In the genomic region with DNA sequence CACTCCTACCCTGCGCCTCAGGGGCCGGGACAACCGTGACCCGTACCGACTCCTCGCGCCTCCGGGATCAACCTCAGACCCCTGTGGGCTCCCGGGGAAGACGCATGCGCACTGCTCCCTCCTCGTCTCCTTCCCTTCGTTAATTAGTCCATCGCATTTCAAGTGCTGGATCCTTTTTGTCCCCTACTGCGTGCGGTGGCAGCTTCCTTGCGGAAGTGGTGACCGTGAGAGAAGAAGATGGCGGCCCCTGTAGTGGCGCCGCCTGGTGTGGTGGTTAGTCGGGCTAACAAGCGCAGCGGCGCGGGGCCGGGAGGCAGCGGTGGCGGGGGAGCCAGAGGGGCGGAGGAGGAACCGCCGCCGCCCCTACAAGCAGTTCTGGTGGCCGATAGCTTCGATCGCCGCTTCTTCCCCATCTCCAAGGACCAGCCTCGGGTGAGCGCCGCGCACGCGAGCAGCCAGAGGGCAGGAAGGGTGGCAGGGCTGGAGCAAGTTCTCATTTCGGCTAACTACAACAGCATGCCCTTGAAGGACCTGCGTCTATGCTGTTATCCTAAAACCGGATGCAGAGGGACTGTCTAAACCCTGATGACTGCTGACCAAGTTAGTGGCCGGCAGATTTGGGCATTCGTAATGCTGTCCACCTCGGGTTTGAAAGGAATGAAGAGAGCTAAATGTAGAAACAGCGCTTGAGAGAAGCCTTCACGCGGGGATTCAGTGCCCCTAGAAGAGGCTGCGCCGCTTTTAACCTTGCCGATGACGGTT, we compare ENCODE assay signal across 1 cellular context.
TF ChIP-seq lines count a peak whose summit lies in the region.

A gene (plus strand): TSS at position 210 of the 762 bp plus-strand sequence. CDS start 28 bp downstream, at position 238.

TF ChIP-seq in HepG2, 621 proteins besides CTCF, POLR2A, EP300 and RAD21 (continued from another document and continues in another):
- TF ChIP-seq, protein P1, sequence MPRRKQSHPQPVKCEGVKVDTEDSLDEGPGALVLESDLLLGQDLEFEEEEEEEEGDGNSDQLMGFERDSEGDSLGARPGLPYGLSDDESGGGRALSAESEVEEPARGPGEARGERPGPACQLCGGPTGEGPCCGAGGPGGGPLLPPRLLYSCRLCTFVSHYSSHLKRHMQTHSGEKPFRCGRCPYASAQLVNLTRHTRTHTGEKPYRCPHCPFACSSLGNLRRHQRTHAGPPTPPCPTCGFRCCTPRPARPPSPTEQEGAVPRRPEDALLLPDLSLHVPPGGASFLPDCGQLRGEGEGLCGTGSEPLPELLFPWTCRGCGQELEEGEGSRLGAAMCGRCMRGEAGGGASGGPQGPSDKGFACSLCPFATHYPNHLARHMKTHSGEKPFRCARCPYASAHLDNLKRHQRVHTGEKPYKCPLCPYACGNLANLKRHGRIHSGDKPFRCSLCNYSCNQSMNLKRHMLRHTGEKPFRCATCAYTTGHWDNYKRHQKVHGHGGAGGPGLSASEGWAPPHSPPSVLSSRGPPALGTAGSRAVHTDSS (CRISPR knock-in tag; conservative IDR thresholded peaks at IDR 0.05) = no peak
- TF ChIP-seq MED1 (CRISPR knock-in tag; IDR thresholded peaks at IDR 0.05) = peak; percentile 80
- TF ChIP-seq RORA (CRISPR knock-in tag; IDR thresholded peaks at IDR 0.05) = no peak
- peak; percentile 48 for TF ChIP-seq AGO2 (optimal IDR thresholded peaks at IDR 0.05; ENCODE audit: low read depth, low read length)
- TF ChIP-seq POGZ (CRISPR knock-in tag; IDR thresholded peaks at IDR 0.05) = peak; percentile 93
- TF ChIP-seq ONECUT2 (CRISPR knock-in tag; IDR thresholded peaks at IDR 0.05) = no peak; the same call in 1 of the 2 replicates
- TF ChIP-seq ZNF12 (CRISPR knock-in tag; IDR thresholded peaks at IDR 0.05) = no peak; the same call in 1 of the 2 replicates
- TF ChIP-seq, protein P2, sequence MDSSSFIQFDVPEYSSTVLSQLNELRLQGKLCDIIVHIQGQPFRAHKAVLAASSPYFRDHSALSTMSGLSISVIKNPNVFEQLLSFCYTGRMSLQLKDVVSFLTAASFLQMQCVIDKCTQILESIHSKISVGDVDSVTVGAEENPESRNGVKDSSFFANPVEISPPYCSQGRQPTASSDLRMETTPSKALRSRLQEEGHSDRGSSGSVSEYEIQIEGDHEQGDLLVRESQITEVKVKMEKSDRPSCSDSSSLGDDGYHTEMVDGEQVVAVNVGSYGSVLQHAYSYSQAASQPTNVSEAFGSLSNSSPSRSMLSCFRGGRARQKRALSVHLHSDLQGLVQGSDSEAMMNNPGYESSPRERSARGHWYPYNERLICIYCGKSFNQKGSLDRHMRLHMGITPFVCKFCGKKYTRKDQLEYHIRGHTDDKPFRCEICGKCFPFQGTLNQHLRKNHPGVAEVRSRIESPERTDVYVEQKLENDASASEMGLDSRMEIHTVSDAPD (CRISPR knock-in tag; IDR thresholded peaks at IDR 0.05) = no peak
- no peak for TF ChIP-seq ZNF383 (CRISPR knock-in tag; IDR thresholded peaks at IDR 0.05; ENCODE audit: borderline replicate concordance)
- 0 out of 2 replicates have a peak, but pooled peaks have one; percentile 54 for TF ChIP-seq ZNF230 (CRISPR knock-in tag; IDR thresholded peaks at IDR 0.05)
- TF ChIP-seq NR2F6 (IDR thresholded peaks at IDR 0.05) = no peak
- TF ChIP-seq NR2F6 (CRISPR knock-in tag; IDR thresholded peaks at IDR 0.05) = peak; percentile 46; the same call in 1 of the 2 replicates
- TF ChIP-seq, protein P3, sequence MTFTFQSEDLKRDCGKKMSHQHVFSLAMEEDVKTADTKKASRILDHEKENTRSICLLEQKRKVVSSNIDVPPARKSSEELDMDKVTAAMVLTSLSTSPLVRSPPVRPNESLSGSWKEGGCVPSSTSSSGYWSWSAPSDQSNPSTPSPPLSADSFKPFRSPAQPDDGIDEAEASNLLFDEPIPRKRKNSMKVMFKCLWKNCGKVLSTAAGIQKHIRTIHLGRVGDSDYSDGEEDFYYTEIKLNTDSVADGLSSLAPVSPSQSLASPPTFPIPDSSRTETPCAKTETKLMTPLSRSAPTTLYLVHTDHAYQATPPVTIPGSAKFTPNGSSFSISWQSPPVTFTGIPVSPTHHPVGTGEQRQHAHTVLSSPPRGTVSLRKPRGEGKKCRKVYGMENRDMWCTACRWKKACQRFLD (CRISPR knock-in tag; IDR thresholded peaks at IDR 0.05; ENCODE audit: borderline replicate concordance) = no peak
- no peak for TF ChIP-seq THYN1 (CRISPR knock-in tag; IDR thresholded peaks at IDR 0.05; ENCODE audit: borderline replicate concordance, low read depth)
- TF ChIP-seq, protein P4, sequence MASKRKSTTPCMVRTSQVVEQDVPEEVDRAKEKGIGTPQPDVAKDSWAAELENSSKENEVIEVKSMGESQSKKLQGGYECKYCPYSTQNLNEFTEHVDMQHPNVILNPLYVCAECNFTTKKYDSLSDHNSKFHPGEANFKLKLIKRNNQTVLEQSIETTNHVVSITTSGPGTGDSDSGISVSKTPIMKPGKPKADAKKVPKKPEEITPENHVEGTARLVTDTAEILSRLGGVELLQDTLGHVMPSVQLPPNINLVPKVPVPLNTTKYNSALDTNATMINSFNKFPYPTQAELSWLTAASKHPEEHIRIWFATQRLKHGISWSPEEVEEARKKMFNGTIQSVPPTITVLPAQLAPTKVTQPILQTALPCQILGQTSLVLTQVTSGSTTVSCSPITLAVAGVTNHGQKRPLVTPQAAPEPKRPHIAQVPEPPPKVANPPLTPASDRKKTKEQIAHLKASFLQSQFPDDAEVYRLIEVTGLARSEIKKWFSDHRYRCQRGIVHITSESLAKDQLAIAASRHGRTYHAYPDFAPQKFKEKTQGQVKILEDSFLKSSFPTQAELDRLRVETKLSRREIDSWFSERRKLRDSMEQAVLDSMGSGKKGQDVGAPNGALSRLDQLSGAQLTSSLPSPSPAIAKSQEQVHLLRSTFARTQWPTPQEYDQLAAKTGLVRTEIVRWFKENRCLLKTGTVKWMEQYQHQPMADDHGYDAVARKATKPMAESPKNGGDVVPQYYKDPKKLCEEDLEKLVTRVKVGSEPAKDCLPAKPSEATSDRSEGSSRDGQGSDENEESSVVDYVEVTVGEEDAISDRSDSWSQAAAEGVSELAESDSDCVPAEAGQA (IDR thresholded peaks at IDR 0.05; ENCODE audit: low read depth) = peak; percentile 84
- TF ChIP-seq, protein P4 (CRISPR knock-in tag; IDR thresholded peaks at IDR 0.05; ENCODE audit: borderline replicate concordance) = no peak; the same call in 1 of the 2 replicates
- TF ChIP-seq, protein P5, sequence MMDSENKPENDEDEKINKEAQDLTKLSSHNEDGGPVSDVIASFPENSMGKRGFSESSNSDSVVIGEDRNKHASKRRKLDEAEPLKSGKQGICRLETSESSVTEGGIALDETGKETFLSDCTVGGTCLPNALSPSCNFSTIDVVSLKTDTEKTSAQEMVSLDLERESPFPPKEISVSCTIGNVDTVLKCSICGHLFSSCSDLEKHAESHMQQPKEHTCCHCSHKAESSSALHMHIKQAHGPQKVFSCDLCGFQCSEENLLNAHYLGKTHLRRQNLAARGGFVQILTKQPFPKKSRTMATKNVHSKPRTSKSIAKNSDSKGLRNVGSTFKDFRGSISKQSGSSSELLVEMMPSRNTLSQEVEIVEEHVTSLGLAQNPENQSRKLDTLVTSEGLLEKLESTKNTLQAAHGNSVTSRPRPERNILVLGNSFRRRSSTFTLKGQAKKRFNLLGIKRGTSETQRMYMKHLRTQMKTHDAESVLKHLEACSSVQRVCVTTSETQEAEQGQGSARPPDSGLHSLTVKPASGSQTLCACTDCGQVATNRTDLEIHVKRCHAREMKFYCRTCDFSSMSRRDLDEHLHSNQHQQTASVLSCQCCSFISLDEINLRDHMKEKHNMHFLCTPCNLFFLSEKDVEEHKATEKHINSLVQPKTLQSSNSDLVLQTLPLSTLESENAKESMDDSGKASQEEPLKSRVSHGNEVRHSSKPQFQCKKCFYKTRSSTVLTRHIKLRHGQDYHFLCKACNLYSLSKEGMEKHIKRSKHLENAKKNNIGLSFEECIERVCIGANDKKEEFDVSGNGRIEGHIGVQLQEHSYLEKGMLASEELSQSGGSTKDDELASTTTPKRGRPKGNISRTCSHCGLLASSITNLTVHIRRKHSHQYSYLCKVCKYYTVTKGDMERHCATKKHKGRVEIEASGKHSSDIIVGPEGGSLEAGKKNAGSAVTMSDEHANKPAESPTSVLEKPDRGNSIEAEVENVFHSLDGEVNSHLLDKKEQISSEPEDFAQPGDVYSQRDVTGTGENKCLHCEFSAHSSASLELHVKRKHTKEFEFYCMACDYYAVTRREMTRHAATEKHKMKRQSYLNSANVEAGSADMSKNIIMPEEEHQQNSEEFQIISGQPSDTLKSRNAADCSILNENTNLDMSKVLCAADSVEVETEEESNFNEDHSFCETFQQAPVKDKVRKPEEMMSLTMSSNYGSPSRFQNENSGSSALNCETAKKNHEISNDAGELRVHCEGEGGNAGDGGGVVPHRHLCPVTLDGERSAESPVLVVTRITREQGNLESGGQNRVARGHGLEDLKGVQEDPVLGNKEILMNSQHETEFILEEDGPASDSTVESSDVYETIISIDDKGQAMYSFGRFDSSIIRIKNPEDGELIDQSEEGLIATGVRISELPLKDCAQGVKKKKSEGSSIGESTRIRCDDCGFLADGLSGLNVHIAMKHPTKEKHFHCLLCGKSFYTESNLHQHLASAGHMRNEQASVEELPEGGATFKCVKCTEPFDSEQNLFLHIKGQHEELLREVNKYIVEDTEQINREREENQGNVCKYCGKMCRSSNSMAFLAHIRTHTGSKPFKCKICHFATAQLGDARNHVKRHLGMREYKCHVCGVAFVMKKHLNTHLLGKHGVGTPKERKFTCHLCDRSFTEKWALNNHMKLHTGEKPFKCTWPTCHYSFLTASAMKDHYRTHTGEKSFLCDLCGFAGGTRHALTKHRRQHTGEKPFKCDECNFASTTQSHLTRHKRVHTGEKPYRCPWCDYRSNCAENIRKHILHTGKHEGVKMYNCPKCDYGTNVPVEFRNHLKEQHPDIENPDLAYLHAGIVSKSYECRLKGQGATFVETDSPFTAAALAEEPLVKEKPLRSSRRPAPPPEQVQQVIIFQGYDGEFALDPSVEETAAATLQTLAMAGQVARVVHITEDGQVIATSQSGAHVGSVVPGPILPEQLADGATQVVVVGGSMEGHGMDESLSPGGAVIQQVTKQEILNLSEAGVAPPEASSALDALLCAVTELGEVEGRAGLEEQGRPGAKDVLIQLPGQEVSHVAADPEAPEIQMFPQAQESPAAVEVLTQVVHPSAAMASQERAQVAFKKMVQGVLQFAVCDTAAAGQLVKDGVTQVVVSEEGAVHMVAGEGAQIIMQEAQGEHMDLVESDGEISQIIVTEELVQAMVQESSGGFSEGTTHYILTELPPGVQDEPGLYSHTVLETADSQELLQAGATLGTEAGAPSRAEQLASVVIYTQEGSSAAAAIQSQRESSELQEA (CRISPR knock-in tag; IDR thresholded peaks at IDR 0.05; ENCODE audit: not compliant biosample characterization) = peak; percentile 62
- TF ChIP-seq, protein P6, sequence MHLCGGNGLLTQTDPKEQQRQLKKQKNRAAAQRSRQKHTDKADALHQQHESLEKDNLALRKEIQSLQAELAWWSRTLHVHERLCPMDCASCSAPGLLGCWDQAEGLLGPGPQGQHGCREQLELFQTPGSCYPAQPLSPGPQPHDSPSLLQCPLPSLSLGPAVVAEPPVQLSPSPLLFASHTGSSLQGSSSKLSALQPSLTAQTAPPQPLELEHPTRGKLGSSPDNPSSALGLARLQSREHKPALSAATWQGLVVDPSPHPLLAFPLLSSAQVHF (CRISPR knock-in tag; IDR thresholded peaks at IDR 0.05) = no peak
- peak; percentile 60; the same call in 1 of the 2 replicates for TF ChIP-seq ZSCAN29 (CRISPR knock-in tag; conservative IDR thresholded peaks at IDR 0.05)
- TF ChIP-seq YEATS2 (CRISPR knock-in tag; IDR thresholded peaks at IDR 0.05; ENCODE audit: borderline replicate concordance) = peak; percentile 96
- peak; percentile 63 for TF ChIP-seq FOXA3 (CRISPR knock-in tag; IDR thresholded peaks at IDR 0.05)
- TF ChIP-seq ATRX (CRISPR knock-in tag; IDR thresholded peaks at IDR 0.05; ENCODE audit: borderline replicate concordance) = no peak
- TF ChIP-seq, protein P7, sequence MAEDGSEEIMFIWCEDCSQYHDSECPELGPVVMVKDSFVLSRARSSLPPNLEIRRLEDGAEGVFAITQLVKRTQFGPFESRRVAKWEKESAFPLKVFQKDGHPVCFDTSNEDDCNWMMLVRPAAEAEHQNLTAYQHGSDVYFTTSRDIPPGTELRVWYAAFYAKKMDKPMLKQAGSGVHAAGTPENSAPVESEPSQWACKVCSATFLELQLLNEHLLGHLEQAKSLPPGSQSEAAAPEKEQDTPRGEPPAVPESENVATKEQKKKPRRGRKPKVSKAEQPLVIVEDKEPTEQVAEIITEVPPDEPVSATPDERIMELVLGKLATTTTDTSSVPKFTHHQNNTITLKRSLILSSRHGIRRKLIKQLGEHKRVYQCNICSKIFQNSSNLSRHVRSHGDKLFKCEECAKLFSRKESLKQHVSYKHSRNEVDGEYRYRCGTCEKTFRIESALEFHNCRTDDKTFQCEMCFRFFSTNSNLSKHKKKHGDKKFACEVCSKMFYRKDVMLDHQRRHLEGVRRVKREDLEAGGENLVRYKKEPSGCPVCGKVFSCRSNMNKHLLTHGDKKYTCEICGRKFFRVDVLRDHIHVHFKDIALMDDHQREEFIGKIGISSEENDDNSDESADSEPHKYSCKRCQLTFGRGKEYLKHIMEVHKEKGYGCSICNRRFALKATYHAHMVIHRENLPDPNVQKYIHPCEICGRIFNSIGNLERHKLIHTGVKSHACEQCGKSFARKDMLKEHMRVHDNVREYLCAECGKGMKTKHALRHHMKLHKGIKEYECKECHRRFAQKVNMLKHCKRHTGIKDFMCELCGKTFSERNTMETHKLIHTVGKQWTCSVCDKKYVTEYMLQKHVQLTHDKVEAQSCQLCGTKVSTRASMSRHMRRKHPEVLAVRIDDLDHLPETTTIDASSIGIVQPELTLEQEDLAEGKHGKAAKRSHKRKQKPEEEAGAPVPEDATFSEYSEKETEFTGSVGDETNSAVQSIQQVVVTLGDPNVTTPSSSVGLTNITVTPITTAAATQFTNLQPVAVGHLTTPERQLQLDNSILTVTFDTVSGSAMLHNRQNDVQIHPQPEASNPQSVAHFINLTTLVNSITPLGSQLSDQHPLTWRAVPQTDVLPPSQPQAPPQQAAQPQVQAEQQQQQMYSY (CRISPR knock-in tag; IDR thresholded peaks at IDR 0.05) = no peak; the same call in 1 of the 2 replicates
- no peak for TF ChIP-seq ZKSCAN5 (CRISPR knock-in tag; IDR thresholded peaks at IDR 0.05)
- TF ChIP-seq IRX3 (CRISPR knock-in tag; IDR thresholded peaks at IDR 0.05; ENCODE audit: borderline replicate concordance, low read depth) = no peak
- TF ChIP-seq ZNF670 (CRISPR knock-in tag; IDR thresholded peaks at IDR 0.05; ENCODE audit: borderline replicate concordance) = no peak
